13 cellular contexts compared by ENCODE assay signal in genomic region chr3:124850633-124851032, GRCh38. TPM values are rescaled to one million over a fixed set of nuclear protein-coding genes. Genes with fewer than 3 reads are reported as not detected.
A peak's percentile ranks its signal among the peaks of the same experiment; 100 is the strongest.
DNase-seq lines count a peak whose midpoint lies in the region; ATAC-seq and TF ChIP-seq lines count a peak whose summit lies in the region.
"Had no signal": no experiment of that assay in that cellular context is flagged by ENCODE, and none has a peak within 500 bp of the region (broad histone marks: within the 10 kb centered on the region; RNA-seq: fewer than 3 reads in every experiment).

No MANE protein-coding gene starts in this region.

- no peaks in the 10 kb centered on the region for H3K27me3 Mint-ChIP-seq in mesothelial cell of epicardium (ENCODE audit: low read depth)

- peak overlapping the region; percentile 54 for H3K27ac Mint-ChIP-seq in mesothelial cell of epicardium
- H3K27ac Mint-ChIP-seq: stimulated activated memory B cell treated with anti-CD40 and anti-IgM and Interleukin-4, amounts not matched to agents 10 μg/mL and 1 μg/mL and 100 μg/mL, for 72 hours had no signal

- no peak overlapping the region for H3K4me3 Mint-ChIP-seq in mesothelial cell of epicardium
- H3K4me3 Mint-ChIP-seq: stimulated activated memory B cell treated with anti-CD40 and anti-IgM and Interleukin-4, amounts not matched to agents 10 μg/mL and 1 μg/mL and 100 μg/mL, for 72 hours had no signal

- H3K9me3 Mint-ChIP-seq in mesothelial cell of epicardium, result peaks cover 7% of the 10 kb centered on the region
- H3K9me3 Mint-ChIP-seq: stimulated activated memory B cell treated with anti-CD40 and anti-IgM and Interleukin-4, amounts not matched to agents 10 μg/mL and 1 μg/mL and 100 μg/mL, for 72 hours had no signal

- peaks cover 23% of the 10 kb centered on the region for H3K4me1 Mint-ChIP-seq in mesothelial cell of epicardium
- H3K4me1 Mint-ChIP-seq: stimulated activated memory B cell treated with anti-CD40 and anti-IgM and Interleukin-4, amounts not matched to agents 10 μg/mL and 1 μg/mL and 100 μg/mL, for 72 hours had no signal

- H3K27ac ChIP-seq in aorta (ENCODE audit: low read depth in 1 of 2, low read length in 2 of 2), result peak overlapping the region in 1 of 2 donors; percentile 91
- H3K27ac ChIP-seq in dorsolateral prefrontal cortex, result no peak overlapping the region
- H3K27ac ChIP-seq: 22Rv1, body of pancreas had no signal

- TF ChIP-seq CTCF in mesothelial cell of epicardium (IDR thresholded peaks at IDR 0.05; ENCODE audit: unreplicated experiment) (no peak), dorsolateral prefrontal cortex (IDR thresholded peaks at IDR 0.05 in 54 of 56, conservative IDR thresholded peaks at IDR 0.05 in 2 of 56; ENCODE audit: low read depth in 1 of 56, partially characterized antibody in 56 of 56) (no peak)

- ATAC-seq in aorta (ENCODE audit: low FRiP score), result peak; percentile 59
- ATAC-seq: body of pancreas; stimulated activated memory B cell treated with anti-CD40 and anti-IgM and Interleukin-4, amounts not matched to agents 10 μg/mL and 1 μg/mL and 100 μg/mL, for 72 hours had no signal

- H3K27me3 ChIP-seq in aorta (ENCODE audit: control insufficient read depth in 1 of 2, insufficient read depth in 2 of 2, low read length in 1 of 2) (no peaks in the 10 kb centered on the region), dorsolateral prefrontal cortex (no peaks in the 10 kb centered on the region)
- H3K27me3 ChIP-seq: body of pancreas had no signal

- intact Hi-C loops in aorta (cut with DNase I), result no loop called here
- intact Hi-C loops in dorsolateral prefrontal cortex (cut with DNase I), result no loop called here

- DNase-seq in NCI-H82 (lab: John Stamatoyannopoulos, UW), result peak; percentile 8
- DNase-seq in NCI-H82 treated with DMSO at 0.1 percent for 48 hours (lab: John Stamatoyannopoulos, UW; ENCODE audit: unreplicated experiment), result no peak
- peak; percentile 47 for DNase-seq in fibroblast of gingiva (ENCODE audit: low read depth)
- DNase-seq in mesothelial cell of epicardium (ENCODE audit: low spot score in 2 of 2, unreplicated experiment in 2 of 2), result no peak
- peak; percentile 76 to 84 for DNase-seq in aorta
- no peak for DNase-seq in stimulated activated naive CD4-positive, alpha-beta T cell treated with Interleukin-2 at 50 U/mL for 16 hours (lab: John Stamatoyannopoulos, UW)
- DNase-seq in pons (ENCODE audit: low spot score), result no peak
- no peak for DNase-seq in dorsolateral prefrontal cortex
- DNase-seq: body of pancreas; DND-41; stimulated activated CD4-positive, alpha-beta T cell treated with anti-CD3 and anti-CD28 coated beads, Interleukin-1b, Interleukin-23, amount 100 ng/mL, for 48 hours had no signal

- H3K4me3 ChIP-seq in aorta (ENCODE audit: low read length in 2 of 2), result no peak overlapping the region
- H3K4me3 ChIP-seq in dorsolateral prefrontal cortex, result no peak overlapping the region
- H3K4me3 ChIP-seq: body of pancreas had no signal

- H3K4me1 ChIP-seq in aorta (ENCODE audit: control insufficient read depth in 1 of 2, insufficient read depth in 2 of 2, low read length in 2 of 2), result peaks cover 4 to 7% of the 10 kb centered on the region in 2 donors
- H3K4me1 ChIP-seq: body of pancreas had no signal

- 3% methylated on average over 2 of the region's 2 CpGs for WGBS in aorta, 2 donors

- no peaks in the 10 kb centered on the region for H3K9me3 ChIP-seq in aorta (ENCODE audit: control insufficient read depth, low read length)
- H3K9me3 ChIP-seq: body of pancreas had no signal

- peaks cover 27% of the 10 kb centered on the region for H3K36me3 Mint-ChIP-seq in mesothelial cell of epicardium
- H3K36me3 Mint-ChIP-seq: stimulated activated memory B cell treated with anti-CD40 and anti-IgM and Interleukin-4, amounts not matched to agents 10 μg/mL and 1 μg/mL and 100 μg/mL, for 72 hours had no signal

- H3K36me3 ChIP-seq in aorta (ENCODE audit: control insufficient read depth in 1 of 2, insufficient read depth in 2 of 2, low read length in 1 of 2), result peaks cover 2 to 3% of the 10 kb centered on the region in 2 donors

RNA-seq across cellular contexts. Expression of gene ITGB5, which starts 36.5 kb away (rescaled TPM):
- total RNA-seq in mesothelial cell of epicardium, result 63.3 to 71.4 TPM (median 64.7 TPM) in 3 replicates
- 100 to 1,000 TPM; 332 to 369 TPM for total RNA-seq in aorta
- polyA plus RNA-seq in aorta, result 100 to 1,000 TPM; 101 to 251 TPM
- 100 to 1,000 TPM in 1 of 120 experiments, 10 to 100 TPM in 119; 16.4 to 107 (median 32.0) TPM for total RNA-seq in dorsolateral prefrontal cortex

Comparison
In these comparisons a context has a peak if more than half of its experiments do, and no peak if none do; other contexts are left out.
1. DNase-seq: peak in NCI-H82 (single experiment), fibroblast of gingiva (single experiment) and aorta (2 of 2); none in NCI-H82 treated with DMSO at 0.1 percent for 48 hours (single experiment), mesothelial cell of epicardium (0 of 2), stimulated activated naive CD4-positive, alpha-beta T cell treated with Interleukin-2 at 50 U/mL for 16 hours (single experiment), pons (single experiment) and dorsolateral prefrontal cortex (0 of 10).